38 cellular contexts compared by ENCODE assay signal in genomic region chr2:163045830-163046229, GRCh38.
"Had no signal": no experiment of that assay in that cellular context is flagged by ENCODE, and none has a peak within 500 bp of the region (broad histone marks: within the 10 kb centered on the region; RNA-seq: fewer than 3 reads in every experiment).

No MANE protein-coding gene starts in this region.

- H3K4me1 ChIP-seq: ascending aorta had no signal

- H3K9me3 Mint-ChIP-seq: activated B cell treated with CpG ODN at 0.5 μM for 24 hours; activated CD4-positive, alpha-beta T cell treated with anti-CD3 and anti-CD28 coated beads, Interleukin-2, amount 10 ng/mL, durations not matched to agents 24 days and 14 days; activated naive CD4-positive, alpha-beta T cell treated with anti-CD3 and anti-CD28 coated beads, Interleukin-2, amount 10 ng/mL, durations not matched to agents 7 days and 5 days; activated naive CD4-positive, alpha-beta T cell treated with anti-CD3 and anti-CD28 coated beads, Interleukin-2, amount 50 U/mL, for 24 hours; activated naive CD8-positive, alpha-beta T cell treated with anti-CD3 and anti-CD28 coated beads, Interleukin-2, amount 10 ng/mL, durations not matched to agents 7 days and 5 days; activated T-cell treated with anti-CD3 and anti-CD28 coated beads, Interleukin-2, amount 50 U/mL, for 4 hours; activated T-helper 1 cell treated with anti-CD3 and anti-CD28 coated beads, Interleukin-12 subunit alpha, Interleukin-12 subunit beta, Interleukin-2, Interleukin-4 antibody, amounts not matched to agents 30 ng/mL and 10 ng/mL and 1 ng/mL, durations not matched to agents 14 hours and 24 hours and 36 hours; T-helper 1 cell treated with Interleukin-12 subunit alpha and Interleukin-12 subunit beta and Interleukin-4 antibody, amounts not matched to agents 30 μg/mL and 1 μg/mL, for 36 hours; T-helper 2 cell treated with Interferon-gamma antibody and Interleukin-4, amounts not matched to agents 5 μg/mL and 100 μg/mL, for 36 hours had no signal

- ATAC-seq: activated CD8-positive, alpha-beta T cell treated with anti-CD3 and anti-CD28 coated beads for 36 hours; activated naive CD8-positive, alpha-beta T cell treated with anti-CD3 and anti-CD28 coated beads, Interleukin-2, amount 50 U/mL, for 24 hours; activated T-cell treated with anti-CD3 and anti-CD28 coated beads, Interleukin-2, amount 50 U/mL, for 4 hours; activated T-cell treated with anti-CD3 and anti-CD28 coated beads, Interleukin-2, amount 50 U/mL, for 72 hours; activated T-helper 17 cell treated with anti-CD3 and anti-CD28 coated beads, Interleukin-2, amount 50 U/mL, for 72 hours had no signal

- H3K9me3 ChIP-seq: ascending aorta had no signal

- H3K4me3 Mint-ChIP-seq: activated B cell treated with CpG ODN at 0.5 μM for 24 hours; activated CD4-positive, alpha-beta memory T cell treated with anti-CD3 and anti-CD28 coated beads for 36 hours; activated CD4-positive, alpha-beta T cell treated with anti-CD3 and anti-CD28 coated beads, Interleukin-2, amount 10 ng/mL, durations not matched to agents 24 days and 14 days; activated CD8-positive, alpha-beta T cell treated with anti-CD3 and anti-CD28 coated beads for 36 hours; activated naive CD4-positive, alpha-beta T cell treated with anti-CD3 and anti-CD28 coated beads, Interleukin-2, amount 10 ng/mL, durations not matched to agents 7 days and 5 days; activated naive CD4-positive, alpha-beta T cell treated with anti-CD3 and anti-CD28 coated beads, Interleukin-2, amount 50 U/mL, for 24 hours; activated naive CD8-positive, alpha-beta T cell; activated naive CD8-positive, alpha-beta T cell treated with anti-CD3 and anti-CD28 coated beads, Interleukin-2, amount 10 ng/mL, durations not matched to agents 7 days and 5 days; activated naive CD8-positive, alpha-beta T cell treated with anti-CD3 and anti-CD28 coated beads, Interleukin-2, amount 50 U/mL, for 24 hours; activated T-cell treated with anti-CD3 and anti-CD28 coated beads, Interleukin-2, amount 50 U/mL, for 4 hours; activated T-cell treated with anti-CD3 and anti-CD28 coated beads, Interleukin-2, amount 50 U/mL, for 72 hours; activated T-helper 1 cell treated with anti-CD3 and anti-CD28 coated beads, Interleukin-12 subunit alpha, Interleukin-12 subunit beta, Interleukin-2, Interleukin-4 antibody, amounts not matched to agents 30 ng/mL and 10 ng/mL and 1 ng/mL, durations not matched to agents 14 hours and 24 hours and 36 hours; activated T-helper 17 cell treated with anti-CD3 and anti-CD28 coated beads, Interleukin-2, amount 50 U/mL, for 72 hours; brain; central memory CD8-positive, alpha-beta T cell; T-helper 1 cell treated with Interleukin-12 subunit alpha and Interleukin-12 subunit beta and Interleukin-4 antibody, amounts not matched to agents 30 μg/mL and 1 μg/mL, for 36 hours; T-helper 2 cell treated with Interferon-gamma antibody and Interleukin-4, amounts not matched to agents 5 μg/mL and 100 μg/mL, for 36 hours had no signal

- H3K27me3 ChIP-seq: ascending aorta, cardiac muscle cell had no signal

- H3K27me3 Mint-ChIP-seq: activated B cell treated with CpG ODN at 0.5 μM for 24 hours; activated CD4-positive, alpha-beta memory T cell treated with anti-CD3 and anti-CD28 coated beads for 36 hours; activated CD4-positive, alpha-beta T cell treated with anti-CD3 and anti-CD28 coated beads, Interleukin-2, amount 10 ng/mL, durations not matched to agents 24 days and 14 days; activated CD8-positive, alpha-beta T cell treated with anti-CD3 and anti-CD28 coated beads for 36 hours; activated naive CD4-positive, alpha-beta T cell treated with anti-CD3 and anti-CD28 coated beads, Interleukin-2, amount 10 ng/mL, durations not matched to agents 7 days and 5 days; activated naive CD4-positive, alpha-beta T cell treated with anti-CD3 and anti-CD28 coated beads, Interleukin-2, amount 50 U/mL, for 24 hours; activated naive CD8-positive, alpha-beta T cell; activated naive CD8-positive, alpha-beta T cell treated with anti-CD3 and anti-CD28 coated beads, Interleukin-2, amount 10 ng/mL, durations not matched to agents 7 days and 5 days; activated naive CD8-positive, alpha-beta T cell treated with anti-CD3 and anti-CD28 coated beads, Interleukin-2, amount 50 U/mL, for 24 hours; activated T-helper 17 cell treated with anti-CD3 and anti-CD28 coated beads, Interleukin-2, amount 50 U/mL, for 72 hours; brain; central memory CD8-positive, alpha-beta T cell had no signal

- H3K36me3 Mint-ChIP-seq: activated CD4-positive, alpha-beta memory T cell treated with anti-CD3 and anti-CD28 coated beads for 36 hours; activated naive CD4-positive, alpha-beta T cell treated with anti-CD3 and anti-CD28 coated beads, Interleukin-2, amount 10 ng/mL, durations not matched to agents 7 days and 5 days; activated naive CD4-positive, alpha-beta T cell treated with anti-CD3 and anti-CD28 coated beads, Interleukin-2, amount 50 U/mL, for 24 hours; activated naive CD8-positive, alpha-beta T cell; activated naive CD8-positive, alpha-beta T cell treated with anti-CD3 and anti-CD28 coated beads, Interleukin-2, amount 10 ng/mL, durations not matched to agents 7 days and 5 days; brain had no signal

- H3K27ac Mint-ChIP-seq: activated B cell treated with CpG ODN at 0.5 μM for 24 hours; activated CD4-positive, alpha-beta memory T cell treated with anti-CD3 and anti-CD28 coated beads for 36 hours; activated CD4-positive, alpha-beta T cell treated with anti-CD3 and anti-CD28 coated beads, Interleukin-2, amount 10 ng/mL, durations not matched to agents 24 days and 14 days; activated CD8-positive, alpha-beta T cell treated with anti-CD3 and anti-CD28 coated beads for 36 hours; activated naive CD4-positive, alpha-beta T cell treated with anti-CD3 and anti-CD28 coated beads, Interleukin-2, amount 10 ng/mL, durations not matched to agents 7 days and 5 days; activated naive CD4-positive, alpha-beta T cell treated with anti-CD3 and anti-CD28 coated beads, Interleukin-2, amount 50 U/mL, for 24 hours; activated naive CD8-positive, alpha-beta T cell; activated naive CD8-positive, alpha-beta T cell treated with anti-CD3 and anti-CD28 coated beads, Interleukin-2, amount 10 ng/mL, durations not matched to agents 7 days and 5 days; activated naive CD8-positive, alpha-beta T cell treated with anti-CD3 and anti-CD28 coated beads, Interleukin-2, amount 50 U/mL, for 24 hours; activated T-cell treated with anti-CD3 and anti-CD28 coated beads, Interleukin-2, amount 50 U/mL, for 72 hours; activated T-helper 1 cell treated with anti-CD3 and anti-CD28 coated beads, Interleukin-12 subunit alpha, Interleukin-12 subunit beta, Interleukin-2, Interleukin-4 antibody, amounts not matched to agents 30 ng/mL and 10 ng/mL and 1 ng/mL, durations not matched to agents 14 hours and 24 hours and 36 hours; activated T-helper 17 cell treated with anti-CD3 and anti-CD28 coated beads, Interleukin-2, amount 50 U/mL, for 72 hours; brain; T-helper 1 cell treated with Interleukin-12 subunit alpha and Interleukin-12 subunit beta and Interleukin-4 antibody, amounts not matched to agents 30 μg/mL and 1 μg/mL, for 36 hours; T-helper 2 cell treated with Interferon-gamma antibody and Interleukin-4, amounts not matched to agents 5 μg/mL and 100 μg/mL, for 36 hours had no signal

- H3K27ac ChIP-seq: ascending aorta, cardiac muscle cell, VCaP had no signal

- H3K4me3 ChIP-seq: ascending aorta, cardiac muscle cell had no signal

- FAIRE-seq: bronchial epithelial cell, TTC549 had no signal

- H3K4me1 Mint-ChIP-seq: activated B cell treated with CpG ODN at 0.5 μM for 24 hours; activated CD4-positive, alpha-beta T cell treated with anti-CD3 and anti-CD28 coated beads, Interleukin-2, amount 10 ng/mL, durations not matched to agents 24 days and 14 days; activated naive CD4-positive, alpha-beta T cell treated with anti-CD3 and anti-CD28 coated beads, Interleukin-2, amount 10 ng/mL, durations not matched to agents 7 days and 5 days; activated naive CD4-positive, alpha-beta T cell treated with anti-CD3 and anti-CD28 coated beads, Interleukin-2, amount 50 U/mL, for 24 hours; activated naive CD8-positive, alpha-beta T cell treated with anti-CD3 and anti-CD28 coated beads, Interleukin-2, amount 10 ng/mL, durations not matched to agents 7 days and 5 days; activated naive CD8-positive, alpha-beta T cell treated with anti-CD3 and anti-CD28 coated beads, Interleukin-2, amount 50 U/mL, for 24 hours; activated T-helper 17 cell treated with anti-CD3 and anti-CD28 coated beads, Interleukin-2, amount 50 U/mL, for 72 hours; central memory CD8-positive, alpha-beta T cell had no signal

- DNase-seq: activated B cell treated with CpG ODN at 0.5 μM for 24 hours; activated CD4-positive, alpha-beta memory T cell treated with anti-CD3 and anti-CD28 coated beads for 36 hours; activated CD4-positive, alpha-beta T cell treated with anti-CD3 and anti-CD28 coated beads for 4 hours; activated CD4-positive, alpha-beta T cell treated with anti-CD3 and anti-CD28 coated beads, Interleukin-2, amount 10 ng/mL, durations not matched to agents 24 days and 14 days; activated CD4-positive, alpha-beta T cell treated with anti-CD3 and anti-CD28 coated beads, Interleukin-2, amount 50 U/mL, for 1 hour; activated CD4-positive, alpha-beta T cell treated with anti-CD3 and anti-CD28 coated beads, Interleukin-2, amount 50 U/mL, for 4 hours; activated CD4-positive, CD25-positive, alpha-beta regulatory T cell treated with anti-CD3 and anti-CD28 coated beads, Interleukin-2, amount 50 U/mL, for 72 hours; activated CD8-positive, alpha-beta memory T cell treated with anti-CD3 and anti-CD28 coated beads, Interleukin-2, amount 50 U/mL, for 4 hours; activated CD8-positive, alpha-beta T cell treated with anti-CD3 and anti-CD28 coated beads for 36 hours; activated effector memory CD4-positive, alpha-beta T cell treated with anti-CD3 and anti-CD28 coated beads, Interleukin-2, amount 50 U/mL, for 16 hours; activated gamma-delta T cell treated with Interleukin-2 at 50 U/mL for 16 hours; activated naive CD4-positive, alpha-beta T cell; activated naive CD4-positive, alpha-beta T cell treated with anti-CD3 and anti-CD28 coated beads, Interleukin-2, amount 10 ng/mL, durations not matched to agents 7 days and 5 days; activated naive CD8-positive, alpha-beta T cell treated with anti-CD3 and anti-CD28 coated beads, Interleukin-2, amount 10 ng/mL, durations not matched to agents 7 days and 5 days; activated naive CD8-positive, alpha-beta T cell treated with anti-CD3 and anti-CD28 coated beads, Interleukin-2, amount 50 U/mL, for 24 hours; activated T-cell treated with anti-CD3 and anti-CD28 coated beads for 4 hours; activated T-cell treated with anti-CD3 and anti-CD28 coated beads, Interleukin-2, amount 50 U/mL, for 1 hour; activated T-cell treated with anti-CD3 and anti-CD28 coated beads, Interleukin-2, amount 50 U/mL, for 4 hours; activated T-cell treated with anti-CD3 and anti-CD28 coated beads, Interleukin-2, amount 50 U/mL, for 72 hours; amygdala; anterior cingulate cortex; caudate nucleus; cerebellar nuclear complex; T-helper 2 cell; T-helper 9 cell had no signal

- H3K36me3 ChIP-seq: ascending aorta, cardiac muscle cell had no signal
